1 cellular context compared by ENCODE assay signal in the genomic region with DNA sequence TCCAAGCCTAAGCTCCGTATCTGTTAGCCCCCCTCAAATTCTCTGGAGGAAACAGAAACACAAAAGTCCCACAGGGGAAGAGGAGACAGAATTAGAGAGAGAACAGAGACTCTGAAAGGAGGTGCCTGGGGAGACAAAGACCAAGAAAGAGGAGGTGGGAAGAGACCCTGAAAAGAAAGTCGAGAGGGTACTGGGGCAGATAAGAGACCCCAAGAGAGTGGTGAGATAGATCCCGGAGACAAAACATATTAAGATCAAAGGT.
TF ChIP-seq lines count a peak whose summit lies in the region.

No MANE protein-coding gene starts in this region.

TF ChIP-seq in H1, 55 proteins besides CTCF, POLR2A, EP300 and RAD21:
- TF ChIP-seq TCF12 (IDR thresholded peaks at IDR 0.05; ENCODE audit: low read depth, low read length) (no peak), CTBP2 (IDR thresholded peaks at IDR 0.05; ENCODE audit: borderline replicate concordance, insufficient read depth, insufficient read length, low read length) (no peak), EGR1 (IDR thresholded peaks at IDR 0.05; ENCODE audit: borderline replicate concordance, low read depth, low read length) (no peak), BACH1 (IDR thresholded peaks at IDR 0.05; ENCODE audit: low read length) (no peak), SIRT6 (IDR thresholded peaks at IDR 0.05; ENCODE audit: low read length) (no peak), EZH2 (IDR thresholded peaks at IDR 0.05; ENCODE audit: low read depth, low read length, severe bottlenecking) (no peak), CHD2 (IDR thresholded peaks at IDR 0.05; ENCODE audit: low read length) (no peak), POLR2AphosphoS5 (IDR thresholded peaks at IDR 0.05; ENCODE audit: low read depth, low read length) (no peak), KDM4A (IDR thresholded peaks at IDR 0.05; ENCODE audit: low read depth, low read length, severe bottlenecking) (no peak)
